In genomic region chr20:61953037-61953788, GRCh38 we compare ENCODE assay signal across 15 cellular contexts.
"Had no signal": no experiment of that assay in that cellular context is flagged by ENCODE, and none has a peak within 500 bp of the region (broad histone marks: within the 10 kb centered on the region; RNA-seq: fewer than 3 reads in every experiment).

No MANE protein-coding gene starts in this region.

- H3K4me3 Mint-ChIP-seq: activated naive CD8-positive, alpha-beta T cell; endodermal cell; neural crest cell; stimulated activated naive B cell treated with anti-CD40 and anti-IgM and Interleukin-4, amounts not matched to agents 10 μg/mL and 1 μg/mL and 100 μg/mL, for 72 hours had no signal

- H3K27me3 ChIP-seq: brain microvascular endothelial cell, SJCRH30 had no signal

- H3K36me3 Mint-ChIP-seq: activated naive CD8-positive, alpha-beta T cell; stimulated activated naive B cell treated with anti-CD40 and anti-IgM and Interleukin-4, amounts not matched to agents 10 μg/mL and 1 μg/mL and 100 μg/mL, for 72 hours had no signal

- H3K4me1 ChIP-seq: left ventricle myocardium inferior, SJCRH30 had no signal

- H3K36me3 ChIP-seq: brain microvascular endothelial cell, left ventricle myocardium inferior, SJCRH30, transverse colon had no signal

- ATAC-seq: stimulated activated naive B cell treated with anti-CD40 and anti-IgM and Interleukin-4, amounts not matched to agents 10 μg/mL and 1 μg/mL and 100 μg/mL, for 72 hours had no signal

- H3K9me3 Mint-ChIP-seq: endodermal cell; neural crest cell; stimulated activated naive B cell treated with anti-CD40 and anti-IgM and Interleukin-4, amounts not matched to agents 10 μg/mL and 1 μg/mL and 100 μg/mL, for 72 hours had no signal

- H3K4me1 Mint-ChIP-seq: stimulated activated naive B cell treated with anti-CD40 and anti-IgM and Interleukin-4, amounts not matched to agents 10 μg/mL and 1 μg/mL and 100 μg/mL, for 72 hours had no signal

- DNase-seq: activated effector memory CD4-positive, alpha-beta T cell treated with Interleukin-2 at 50 U/mL for 16 hours; activated T-cell treated with anti-CD3 and anti-CD28 coated beads for 4 hours; brain microvascular endothelial cell; cerebellar nuclear complex; endodermal cell; left ventricle myocardium inferior; mesendoderm; SJCRH30; stimulated activated CD4-positive, alpha-beta T cell treated with anti-CD3 and anti-CD28 coated beads, Interleukin-1b, Interleukin-23, amount 100 ng/mL, for 48 hours; stimulated activated naive B cell treated with anti-CD40 and anti-IgM and Interleukin-4, amounts not matched to agents 10 μg/mL and 1 μg/mL and 100 μg/mL, for 72 hours; substantia nigra; SW 1271; transverse colon had no signal

- H3K9me3 ChIP-seq: left ventricle myocardium inferior, SJCRH30, transverse colon had no signal

- H3K27ac ChIP-seq: brain microvascular endothelial cell, left ventricle myocardium inferior, SJCRH30, transverse colon had no signal

- H3K4me3 ChIP-seq: left ventricle myocardium inferior, SJCRH30, transverse colon had no signal

- H3K27ac Mint-ChIP-seq: activated naive CD8-positive, alpha-beta T cell; endodermal cell; stimulated activated naive B cell treated with anti-CD40 and anti-IgM and Interleukin-4, amounts not matched to agents 10 μg/mL and 1 μg/mL and 100 μg/mL, for 72 hours had no signal
